1 cellular context compared by ENCODE assay signal in the genomic region with DNA sequence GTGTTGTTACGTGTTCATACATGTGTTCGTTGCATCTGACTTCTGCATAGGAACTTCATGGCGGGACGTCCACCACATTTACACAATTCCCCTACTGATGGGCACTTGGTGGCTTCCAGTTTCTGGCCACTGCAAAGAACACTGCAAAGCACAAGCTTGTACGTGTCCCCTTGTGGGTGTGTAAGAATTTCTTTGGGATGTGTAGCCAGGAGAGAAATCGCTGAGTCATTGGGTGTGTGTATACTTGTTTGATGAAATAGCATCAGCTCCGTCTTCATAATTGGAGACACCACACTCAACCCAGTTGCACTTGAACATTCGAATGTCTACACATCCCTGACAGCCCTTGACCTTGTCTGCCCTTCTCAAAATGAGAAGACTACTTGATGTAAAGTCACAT.
TF ChIP-seq lines count a peak whose summit lies in the region.

No MANE protein-coding gene starts in this region.

TF ChIP-seq in HepG2, 621 proteins besides CTCF, POLR2A, EP300 and RAD21:
- no peak for TF ChIP-seq THYN1 (CRISPR knock-in tag; IDR thresholded peaks at IDR 0.05; ENCODE audit: borderline replicate concordance, low read depth)
- peak; percentile 95 for TF ChIP-seq NFE2L2 (IDR thresholded peaks at IDR 0.05; ENCODE audit: low read length)
- TF ChIP-seq NFE2 (CRISPR knock-in tag; IDR thresholded peaks at IDR 0.05) = peak; percentile 70; the same call in 1 of the 2 replicates
- TF ChIP-seq MAFF (IDR thresholded peaks at IDR 0.05; ENCODE audit: low read depth, low read length) = peak; percentile 36; the same call in 1 of the 2 replicates
- peak; percentile 73 to 75 for TF ChIP-seq MAFK (conservative IDR thresholded peaks at IDR 0.05 in 1 of 2, IDR thresholded peaks at IDR 0.05 in 1 of 2; ENCODE audit: low read length in 2 of 2)
